In the genomic region with DNA sequence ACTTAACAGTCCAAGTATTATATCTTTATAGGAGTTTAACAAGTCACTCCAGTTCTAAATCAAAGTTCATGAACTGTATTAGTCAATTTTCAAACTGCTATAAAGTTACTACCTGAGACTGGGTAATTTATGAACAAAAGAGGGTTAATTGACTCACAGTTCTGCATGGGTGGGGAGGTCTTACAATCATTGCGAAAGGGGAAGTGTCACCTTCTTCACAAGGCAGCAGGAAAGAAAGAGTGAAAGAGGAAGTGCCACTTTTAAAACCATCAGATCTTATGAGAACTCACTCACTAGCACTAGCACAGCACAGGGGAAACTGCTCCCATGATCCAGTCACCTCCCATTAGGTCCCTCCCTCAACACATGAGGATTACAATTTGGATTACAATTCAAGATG, we compare ENCODE assay signal across 7 cellular contexts.
DNase-seq lines count a peak whose midpoint lies in the region; ATAC-seq, FAIRE-seq and TF ChIP-seq lines count a peak whose summit lies in the region.

No MANE protein-coding gene starts in this region.

- peak; percentile 100 for ATAC-seq in HG02938 (IDR thresholded peaks at IDR 0.05; ENCODE audit: unreplicated experiment)

- peaks cover 6% of the 10 kb centered on the region for H3K9me3 ChIP-seq in OCI-LY3 (ENCODE audit: insufficient read depth, low read length)

- H3K4me2 ChIP-seq in OCI-LY3 (ENCODE audit: low read length) = peak overlapping the region; percentile 46

- peaks cover 18% of the 10 kb centered on the region for H3K4me1 ChIP-seq in OCI-LY3 (ENCODE audit: low read length)

- no peaks in the 10 kb centered on the region for H3K27me3 ChIP-seq in OCI-LY3 (ENCODE audit: low read depth, low read length)

- peak overlapping the region; percentile 74 for H3K27ac ChIP-seq in OCI-LY3 (ENCODE audit: low read length)

- peak; percentile 79 for FAIRE-seq in GM19239 (lab: Jason Lieb, UNC)

- no peak overlapping the region for H3K9ac ChIP-seq in OCI-LY3 (ENCODE audit: low read length)

- no peak for TF ChIP-seq CTCF in OCI-LY3 (IDR thresholded peaks at IDR 0.05; ENCODE audit: low read depth, low read length)

- no peaks in the 10 kb centered on the region for H3K79me2 ChIP-seq in OCI-LY3 (ENCODE audit: low read length)

- H3K36me3 ChIP-seq in OCI-LY3 (replicated peaks; ENCODE audit: low read depth, low read length) = no peaks in the 10 kb centered on the region

- peak; percentile 9 for DNase-seq in GM19239 (ENCODE audit: insufficient read length, low spot score)
- peak; percentile 81 for DNase-seq in pons (ENCODE audit: low spot score)
- no peak for DNase-seq in NCI-H2107 (lab: John Stamatoyannopoulos, UW)
- no peak for DNase-seq in COLO829 (ENCODE audit: low spot score)
- DNase-seq in inferior parietal cortex (ENCODE audit: extremely low spot score) = no peak

- H4K20me1 ChIP-seq in OCI-LY3 (ENCODE audit: insufficient read depth, low read length) = no peaks in the 10 kb centered on the region

- H3K4me3 ChIP-seq in OCI-LY3 (ENCODE audit: low read length) = no peak overlapping the region

- no peak overlapping the region for H2AFZ ChIP-seq in OCI-LY3 (ENCODE audit: low read depth, low read length)

Comparison
In these comparisons a context has a peak if more than half of its experiments do, and no peak if none do; other contexts are left out.
1. DNase-seq: peak in GM19239 (single experiment) and pons (single experiment); none in NCI-H2107 (single experiment), COLO829 (single experiment) and inferior parietal cortex (single experiment).